In genomic region chr6:37650071-37650481, GRCh38 we compare ENCODE assay signal across 1 cellular context.
TF ChIP-seq lines count a peak whose summit lies in the region.

No MANE protein-coding gene starts in this region.

TF ChIP-seq in WTC11, 78 proteins besides CTCF, POLR2A, EP300 and RAD21 (continued from another document):
- TF ChIP-seq USF2 (CRISPR knock-in tag; IDR thresholded peaks at IDR 0.05) (no peak), STAT6 (CRISPR knock-in tag; conservative IDR thresholded peaks at IDR 0.05; ENCODE audit: low read depth) (no peak), KAT7 (CRISPR knock-in tag; IDR thresholded peaks at IDR 0.05; ENCODE audit: borderline replicate concordance) (no peak), SMAD3 (CRISPR knock-in tag; IDR thresholded peaks at IDR 0.05; ENCODE audit: borderline replicate concordance) (no peak), E2F5 (CRISPR knock-in tag; IDR thresholded peaks at IDR 0.05) (no peak)
